ENCODE assay signal across 1 cellular context in genomic region chr2:190880374-190881073, GRCh38.
A peak's percentile ranks its signal among the peaks of the same experiment; 100 is the strongest.
TF ChIP-seq lines count a peak whose summit lies in the region.

Gene GLS (plus strand): TSS chr2:190880821. CDS start chr2:190881085, 264 bp downstream.

TF ChIP-seq in HepG2, 621 proteins besides CTCF, POLR2A, EP300 and RAD21 (continued from another document and continues in another):
- 0 out of 2 replicates have a peak, but pooled peaks have one; percentile 60 for TF ChIP-seq ZNF503 (CRISPR knock-in tag; IDR thresholded peaks at IDR 0.05)
- TF ChIP-seq ZUFSP (CRISPR knock-in tag; IDR thresholded peaks at IDR 0.05; ENCODE audit: borderline replicate concordance): no peak
- TF ChIP-seq ZBTB38 (CRISPR knock-in tag; IDR thresholded peaks at IDR 0.05): peak; percentile 28; the same call in 1 of the 2 replicates
- TF ChIP-seq YEATS4 (CRISPR knock-in tag; IDR thresholded peaks at IDR 0.05; ENCODE audit: borderline replicate concordance): peak; percentile 83
- TF ChIP-seq RNF2 (conservative IDR thresholded peaks at IDR 0.05; ENCODE audit: low read depth): 0 out of 2 replicates have a peak, but pooled peaks have one; percentile 24
- TF ChIP-seq SMAD3 (CRISPR knock-in tag; IDR thresholded peaks at IDR 0.05): peak; percentile 51
- TF ChIP-seq SOX5 (CRISPR knock-in tag; IDR thresholded peaks at IDR 0.05; ENCODE audit: borderline replicate concordance): peak; percentile 10; the same call in 1 of the 2 replicates
- peak; percentile 16; the same call in 1 of the 2 replicates for TF ChIP-seq ZNF768 (CRISPR knock-in tag; IDR thresholded peaks at IDR 0.05)
- TF ChIP-seq EEA1 (CRISPR knock-in tag; IDR thresholded peaks at IDR 0.05; ENCODE audit: borderline replicate concordance): peak; percentile 42; the same call in 1 of the 2 replicates
- TF ChIP-seq GABPA (IDR thresholded peaks at IDR 0.05; ENCODE audit: low read depth, low read length): no peak
- 0 out of 2 replicates have a peak, but pooled peaks have one; percentile 34 for TF ChIP-seq GABPA (CRISPR knock-in tag; IDR thresholded peaks at IDR 0.05; ENCODE audit: low read depth)
- TF ChIP-seq ERF (CRISPR knock-in tag; IDR thresholded peaks at IDR 0.05): peak; percentile 66
- 0 out of 2 replicates have a peak, but pooled peaks have one; percentile 46 for TF ChIP-seq ZNF12 (CRISPR knock-in tag; IDR thresholded peaks at IDR 0.05)
- TF ChIP-seq, protein P1, sequence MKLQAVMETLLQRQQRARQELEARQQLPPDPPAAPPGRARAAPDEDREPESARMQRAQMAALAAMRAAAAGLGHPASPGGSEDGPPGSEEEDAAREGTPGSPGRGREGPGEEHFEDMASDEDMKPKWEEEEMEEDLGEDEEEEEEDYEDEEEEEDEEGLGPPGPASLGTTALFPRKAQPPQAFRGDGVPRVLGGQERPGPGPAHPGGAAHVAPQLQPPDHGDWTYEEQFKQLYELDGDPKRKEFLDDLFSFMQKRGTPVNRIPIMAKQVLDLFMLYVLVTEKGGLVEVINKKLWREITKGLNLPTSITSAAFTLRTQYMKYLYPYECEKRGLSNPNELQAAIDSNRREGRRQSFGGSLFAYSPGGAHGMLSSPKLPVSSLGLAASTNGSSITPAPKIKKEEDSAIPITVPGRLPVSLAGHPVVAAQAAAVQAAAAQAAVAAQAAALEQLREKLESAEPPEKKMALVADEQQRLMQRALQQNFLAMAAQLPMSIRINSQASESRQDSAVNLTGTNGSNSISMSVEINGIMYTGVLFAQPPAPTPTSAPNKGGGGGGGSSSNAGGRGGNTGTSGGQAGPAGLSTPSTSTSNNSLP (IDR thresholded peaks at IDR 0.05; ENCODE audit: low read depth, low read length): peak; percentile 22; the same call in 1 of the 2 replicates
- TF ChIP-seq, protein P2, sequence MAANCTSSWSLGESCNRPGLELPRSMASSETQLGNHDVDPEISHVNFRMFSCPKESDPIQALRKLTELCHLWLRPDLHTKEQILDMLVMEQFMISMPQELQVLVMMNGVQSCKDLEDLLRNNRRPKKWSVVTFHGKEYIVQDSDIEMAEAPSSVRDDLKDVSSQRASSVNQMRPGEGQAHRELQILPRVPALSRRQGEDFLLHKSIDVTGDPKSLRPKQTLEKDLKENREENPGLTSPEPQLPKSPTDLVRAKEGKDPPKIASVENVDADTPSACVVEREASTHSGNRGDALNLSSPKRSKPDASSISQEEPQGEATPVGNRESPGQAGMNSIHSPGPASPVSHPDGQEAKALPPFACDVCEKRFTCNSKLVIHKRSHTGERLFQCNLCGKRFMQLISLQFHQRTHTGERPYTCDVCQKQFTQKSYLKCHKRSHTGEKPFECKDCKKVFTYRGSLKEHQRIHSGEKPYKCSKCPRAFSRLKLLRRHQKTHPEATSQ (CRISPR knock-in tag; IDR thresholded peaks at IDR 0.05; ENCODE audit: borderline replicate concordance): peak; percentile 54; the same call in 1 of the 2 replicates
- TF ChIP-seq, protein P3, sequence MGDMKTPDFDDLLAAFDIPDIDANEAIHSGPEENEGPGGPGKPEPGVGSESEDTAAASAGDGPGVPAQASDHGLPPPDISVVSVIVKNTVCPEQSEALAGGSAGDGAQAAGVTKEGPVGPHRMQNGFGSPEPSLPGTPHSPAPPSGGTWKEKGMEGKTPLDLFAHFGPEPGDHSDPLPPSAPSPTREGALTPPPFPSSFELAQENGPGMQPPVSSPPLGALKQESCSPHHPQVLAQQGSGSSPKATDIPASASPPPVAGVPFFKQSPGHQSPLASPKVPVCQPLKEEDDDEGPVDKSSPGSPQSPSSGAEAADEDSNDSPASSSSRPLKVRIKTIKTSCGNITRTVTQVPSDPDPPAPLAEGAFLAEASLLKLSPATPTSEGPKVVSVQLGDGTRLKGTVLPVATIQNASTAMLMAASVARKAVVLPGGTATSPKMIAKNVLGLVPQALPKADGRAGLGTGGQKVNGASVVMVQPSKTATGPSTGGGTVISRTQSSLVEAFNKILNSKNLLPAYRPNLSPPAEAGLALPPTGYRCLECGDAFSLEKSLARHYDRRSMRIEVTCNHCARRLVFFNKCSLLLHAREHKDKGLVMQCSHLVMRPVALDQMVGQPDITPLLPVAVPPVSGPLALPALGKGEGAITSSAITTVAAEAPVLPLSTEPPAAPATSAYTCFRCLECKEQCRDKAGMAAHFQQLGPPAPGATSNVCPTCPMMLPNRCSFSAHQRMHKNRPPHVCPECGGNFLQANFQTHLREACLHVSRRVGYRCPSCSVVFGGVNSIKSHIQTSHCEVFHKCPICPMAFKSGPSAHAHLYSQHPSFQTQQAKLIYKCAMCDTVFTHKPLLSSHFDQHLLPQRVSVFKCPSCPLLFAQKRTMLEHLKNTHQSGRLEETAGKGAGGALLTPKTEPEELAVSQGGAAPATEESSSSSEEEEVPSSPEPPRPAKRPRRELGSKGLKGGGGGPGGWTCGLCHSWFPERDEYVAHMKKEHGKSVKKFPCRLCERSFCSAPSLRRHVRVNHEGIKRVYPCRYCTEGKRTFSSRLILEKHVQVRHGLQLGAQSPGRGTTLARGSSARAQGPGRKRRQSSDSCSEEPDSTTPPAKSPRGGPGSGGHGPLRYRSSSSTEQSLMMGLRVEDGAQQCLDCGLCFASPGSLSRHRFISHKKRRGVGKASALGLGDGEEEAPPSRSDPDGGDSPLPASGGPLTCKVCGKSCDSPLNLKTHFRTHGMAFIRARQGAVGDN (CRISPR knock-in tag; IDR thresholded peaks at IDR 0.05): peak; percentile 87
- no peak for TF ChIP-seq CEBPG (CRISPR knock-in tag; IDR thresholded peaks at IDR 0.05)
- TF ChIP-seq, protein P4, sequence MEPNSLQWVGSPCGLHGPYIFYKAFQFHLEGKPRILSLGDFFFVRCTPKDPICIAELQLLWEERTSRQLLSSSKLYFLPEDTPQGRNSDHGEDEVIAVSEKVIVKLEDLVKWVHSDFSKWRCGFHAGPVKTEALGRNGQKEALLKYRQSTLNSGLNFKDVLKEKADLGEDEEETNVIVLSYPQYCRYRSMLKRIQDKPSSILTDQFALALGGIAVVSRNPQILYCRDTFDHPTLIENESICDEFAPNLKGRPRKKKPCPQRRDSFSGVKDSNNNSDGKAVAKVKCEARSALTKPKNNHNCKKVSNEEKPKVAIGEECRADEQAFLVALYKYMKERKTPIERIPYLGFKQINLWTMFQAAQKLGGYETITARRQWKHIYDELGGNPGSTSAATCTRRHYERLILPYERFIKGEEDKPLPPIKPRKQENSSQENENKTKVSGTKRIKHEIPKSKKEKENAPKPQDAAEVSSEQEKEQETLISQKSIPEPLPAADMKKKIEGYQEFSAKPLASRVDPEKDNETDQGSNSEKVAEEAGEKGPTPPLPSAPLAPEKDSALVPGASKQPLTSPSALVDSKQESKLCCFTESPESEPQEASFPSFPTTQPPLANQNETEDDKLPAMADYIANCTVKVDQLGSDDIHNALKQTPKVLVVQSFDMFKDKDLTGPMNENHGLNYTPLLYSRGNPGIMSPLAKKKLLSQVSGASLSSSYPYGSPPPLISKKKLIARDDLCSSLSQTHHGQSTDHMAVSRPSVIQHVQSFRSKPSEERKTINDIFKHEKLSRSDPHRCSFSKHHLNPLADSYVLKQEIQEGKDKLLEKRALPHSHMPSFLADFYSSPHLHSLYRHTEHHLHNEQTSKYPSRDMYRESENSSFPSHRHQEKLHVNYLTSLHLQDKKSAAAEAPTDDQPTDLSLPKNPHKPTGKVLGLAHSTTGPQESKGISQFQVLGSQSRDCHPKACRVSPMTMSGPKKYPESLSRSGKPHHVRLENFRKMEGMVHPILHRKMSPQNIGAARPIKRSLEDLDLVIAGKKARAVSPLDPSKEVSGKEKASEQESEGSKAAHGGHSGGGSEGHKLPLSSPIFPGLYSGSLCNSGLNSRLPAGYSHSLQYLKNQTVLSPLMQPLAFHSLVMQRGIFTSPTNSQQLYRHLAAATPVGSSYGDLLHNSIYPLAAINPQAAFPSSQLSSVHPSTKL (CRISPR knock-in tag; IDR thresholded peaks at IDR 0.05): 0 out of 2 replicates have a peak, but pooled peaks have one; percentile 33
- peak; percentile 60; the same call in 1 of the 2 replicates for TF ChIP-seq GATAD1 (CRISPR knock-in tag; IDR thresholded peaks at IDR 0.05)
- TF ChIP-seq ZNF20 (CRISPR knock-in tag; IDR thresholded peaks at IDR 0.05): 0 out of 2 replicates have a peak, but pooled peaks have one; percentile 26
- peak; percentile 30; the same call in 1 of the 2 replicates for TF ChIP-seq TBX3 (IDR thresholded peaks at IDR 0.05; ENCODE audit: borderline replicate concordance)
- TF ChIP-seq KLF16 (CRISPR knock-in tag; IDR thresholded peaks at IDR 0.05): peak in 1 of 2 experiments; percentile 94; a peak in 2 of 4 replicates
- TF ChIP-seq, protein P5, sequence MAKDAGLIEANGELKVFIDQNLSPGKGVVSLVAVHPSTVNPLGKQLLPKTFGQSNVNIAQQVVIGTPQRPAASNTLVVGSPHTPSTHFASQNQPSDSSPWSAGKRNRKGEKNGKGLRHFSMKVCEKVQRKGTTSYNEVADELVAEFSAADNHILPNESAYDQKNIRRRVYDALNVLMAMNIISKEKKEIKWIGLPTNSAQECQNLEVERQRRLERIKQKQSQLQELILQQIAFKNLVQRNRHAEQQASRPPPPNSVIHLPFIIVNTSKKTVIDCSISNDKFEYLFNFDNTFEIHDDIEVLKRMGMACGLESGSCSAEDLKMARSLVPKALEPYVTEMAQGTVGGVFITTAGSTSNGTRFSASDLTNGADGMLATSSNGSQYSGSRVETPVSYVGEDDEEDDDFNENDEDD (CRISPR knock-in tag; IDR thresholded peaks at IDR 0.05; ENCODE audit: borderline replicate concordance): peak; percentile 17; the same call in 1 of the 2 replicates
- TF ChIP-seq ZNF383 (CRISPR knock-in tag; IDR thresholded peaks at IDR 0.05; ENCODE audit: borderline replicate concordance): no peak
- TF ChIP-seq, protein P6, sequence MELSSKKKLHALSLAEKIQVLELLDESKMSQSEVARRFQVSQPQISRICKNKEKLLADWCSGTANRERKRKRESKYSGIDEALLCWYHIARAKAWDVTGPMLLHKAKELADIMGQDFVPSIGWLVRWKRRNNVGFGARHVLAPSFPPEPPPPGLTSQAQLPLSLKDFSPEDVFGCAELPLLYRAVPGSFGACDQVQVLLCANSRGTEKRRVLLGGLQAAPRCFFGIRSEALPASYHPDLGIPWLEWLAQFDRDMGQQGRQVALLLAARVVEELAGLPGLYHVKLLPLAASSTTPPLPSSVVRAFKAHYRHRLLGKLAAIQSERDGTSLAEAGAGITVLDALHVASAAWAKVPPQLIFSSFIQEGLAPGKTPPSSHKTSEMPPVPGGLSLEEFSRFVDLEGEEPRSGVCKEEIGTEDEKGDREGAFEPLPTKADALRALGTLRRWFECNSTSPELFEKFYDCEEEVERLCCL (CRISPR knock-in tag; IDR thresholded peaks at IDR 0.05; ENCODE audit: borderline replicate concordance): no peak
- TF ChIP-seq, protein P7, sequence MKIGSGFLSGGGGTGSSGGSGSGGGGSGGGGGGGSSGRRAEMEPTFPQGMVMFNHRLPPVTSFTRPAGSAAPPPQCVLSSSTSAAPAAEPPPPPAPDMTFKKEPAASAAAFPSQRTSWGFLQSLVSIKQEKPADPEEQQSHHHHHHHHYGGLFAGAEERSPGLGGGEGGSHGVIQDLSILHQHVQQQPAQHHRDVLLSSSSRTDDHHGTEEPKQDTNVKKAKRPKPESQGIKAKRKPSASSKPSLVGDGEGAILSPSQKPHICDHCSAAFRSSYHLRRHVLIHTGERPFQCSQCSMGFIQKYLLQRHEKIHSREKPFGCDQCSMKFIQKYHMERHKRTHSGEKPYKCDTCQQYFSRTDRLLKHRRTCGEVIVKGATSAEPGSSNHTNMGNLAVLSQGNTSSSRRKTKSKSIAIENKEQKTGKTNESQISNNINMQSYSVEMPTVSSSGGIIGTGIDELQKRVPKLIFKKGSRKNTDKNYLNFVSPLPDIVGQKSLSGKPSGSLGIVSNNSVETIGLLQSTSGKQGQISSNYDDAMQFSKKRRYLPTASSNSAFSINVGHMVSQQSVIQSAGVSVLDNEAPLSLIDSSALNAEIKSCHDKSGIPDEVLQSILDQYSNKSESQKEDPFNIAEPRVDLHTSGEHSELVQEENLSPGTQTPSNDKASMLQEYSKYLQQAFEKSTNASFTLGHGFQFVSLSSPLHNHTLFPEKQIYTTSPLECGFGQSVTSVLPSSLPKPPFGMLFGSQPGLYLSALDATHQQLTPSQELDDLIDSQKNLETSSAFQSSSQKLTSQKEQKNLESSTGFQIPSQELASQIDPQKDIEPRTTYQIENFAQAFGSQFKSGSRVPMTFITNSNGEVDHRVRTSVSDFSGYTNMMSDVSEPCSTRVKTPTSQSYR (CRISPR knock-in tag; IDR thresholded peaks at IDR 0.05; ENCODE audit: borderline replicate concordance): peak; percentile 58; the same call in 1 of the 2 replicates
- TF ChIP-seq HNRNPLL (IDR thresholded peaks at IDR 0.05; ENCODE audit: low read depth, low read length, poor library complexity, severe bottlenecking): peak; percentile 93
- TF ChIP-seq ZGPAT (CRISPR knock-in tag; IDR thresholded peaks at IDR 0.05): peak; percentile 19; the same call in 1 of the 2 replicates
- TF ChIP-seq ZNF678 (CRISPR knock-in tag; IDR thresholded peaks at IDR 0.05): 0 out of 2 replicates have a peak, but pooled peaks have one; percentile 64
- no peak for TF ChIP-seq XBP1 (CRISPR knock-in tag; IDR thresholded peaks at IDR 0.05)
